2 cellular contexts compared by ENCODE assay signal in the genomic region with DNA sequence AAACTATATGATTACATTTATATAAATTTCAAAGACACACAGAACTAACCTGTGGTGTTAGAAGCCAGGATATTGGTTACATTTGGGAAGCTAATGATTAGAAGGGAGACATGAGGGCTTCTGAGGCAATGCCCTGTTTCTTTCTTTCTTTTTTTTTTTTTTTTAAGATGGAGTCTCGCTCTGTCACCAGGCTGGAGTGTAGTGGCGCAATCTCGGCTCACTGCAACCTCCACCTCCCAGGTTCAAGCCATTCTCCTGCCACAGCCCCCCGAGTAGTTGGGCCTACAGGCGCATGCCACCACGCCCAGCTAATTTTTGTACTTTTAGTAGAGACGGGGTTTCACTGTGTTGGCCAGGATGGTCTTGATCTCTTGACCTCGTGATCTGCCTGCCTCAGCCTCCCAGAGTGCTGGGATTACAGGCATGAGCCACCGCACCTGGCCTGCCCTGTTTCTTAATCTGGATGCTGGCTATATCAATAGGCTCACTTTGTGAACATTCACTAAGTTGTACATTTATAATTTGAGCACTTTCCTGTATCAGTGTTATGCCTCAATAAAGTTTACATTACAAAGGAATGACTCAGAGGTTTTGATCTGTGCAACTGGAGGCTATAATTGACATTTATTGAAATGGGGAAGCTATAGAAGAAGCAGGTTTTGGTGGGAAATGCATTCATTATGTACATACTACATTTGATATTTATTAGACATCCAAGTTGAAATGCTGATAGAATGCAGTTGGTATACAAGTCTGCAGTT. TPM values are rescaled to one million over a fixed set of nuclear protein-coding genes. Genes with fewer than 3 reads are reported as not detected.
"Had no signal": no experiment of that assay in that cellular context is flagged by ENCODE, and none has a peak within 500 bp of the region (broad histone marks: within the 10 kb centered on the region; RNA-seq: fewer than 3 reads in every experiment).

No MANE protein-coding gene starts in this region.

RNA-seq across cellular contexts. Expression of a gene that starts 33.3 kb away (rescaled TPM):
- total RNA-seq: mononuclear cell; natural killer cell treated with Interleukin-12 subunit alpha and Interleukin-12 subunit beta and Interleukin-15 and Interleukin-18, amount 100 ng/mL, for 72 hours had no signal
